ENCODE assay signal across 1 cellular context in genomic region chr2:39150102-39150562, GRCh38.
TF ChIP-seq lines count a peak whose summit lies in the region.

No MANE protein-coding gene starts in this region.

TF ChIP-seq in K562, 482 proteins besides CTCF, POLR2A, EP300 and RAD21 (continued from another document and continues in another):
- TF ChIP-seq ZMIZ1 (IDR thresholded peaks at IDR 0.05; ENCODE audit: low read depth in 2 of 2, low read length in 2 of 2) (0 out of 4 replicates have a peak, but pooled peaks of 1 of the 2 experiments have one; percentile 40), STAT6 (CRISPR knock-in tag; IDR thresholded peaks at IDR 0.05) (no peak), GTF2A2 (tag; IDR thresholded peaks at IDR 0.05) (peak; percentile 93), VEZF1 (CRISPR knock-in tag; IDR thresholded peaks at IDR 0.05) (peak; percentile 45), SP2 (IDR thresholded peaks at IDR 0.05; ENCODE audit: extremely low read depth, low read depth, low read length, poor library complexity, severe bottlenecking) (no peak), MGA (IDR thresholded peaks at IDR 0.05) (peak; percentile 73), NFIX (CRISPR knock-in tag; IDR thresholded peaks at IDR 0.05; ENCODE audit: low read depth) (peak; percentile 15; the same call in 1 of the 2 replicates), ZNF444 (CRISPR knock-in tag; IDR thresholded peaks at IDR 0.05) (peak; percentile 85), ZFP91 (CRISPR knock-in tag; IDR thresholded peaks at IDR 0.05) (no peak), CBX3 (IDR thresholded peaks at IDR 0.05; ENCODE audit: borderline replicate concordance in 1 of 2, low read length in 2 of 2) (0 out of 3 replicates have a peak, but pooled peaks of 1 of the 2 experiments have one; percentile 31), ZNF239 (CRISPR knock-in tag; IDR thresholded peaks at IDR 0.05) (peak; percentile 91), PYGO2 (tag; IDR thresholded peaks at IDR 0.05) (peak; percentile 93), IFI16 (CRISPR knock-in tag; IDR thresholded peaks at IDR 0.05) (peak; percentile 92), MED1 (CRISPR knock-in tag; IDR thresholded peaks at IDR 0.05; ENCODE audit: borderline replicate concordance) (no peak), POLR2B (IDR thresholded peaks at IDR 0.05; ENCODE audit: low read depth, partially characterized antibody) (no peak), SNAPC5 (CRISPR knock-in tag; IDR thresholded peaks at IDR 0.05) (no peak), EGR1 (conservative IDR thresholded peaks at IDR 0.05) (no peak), GTF2E2 (tag; IDR thresholded peaks at IDR 0.05) (peak; percentile 88; the same call in 1 of the 2 replicates), ZBTB12 (CRISPR knock-in tag; IDR thresholded peaks at IDR 0.05) (peak; percentile 88), TFAP4 (CRISPR knock-in tag; IDR thresholded peaks at IDR 0.05; ENCODE audit: borderline replicate concordance) (peak; percentile 56; the same call in 1 of the 2 replicates), POLR2AphosphoS2 (IDR thresholded peaks at IDR 0.05; ENCODE audit: low read length) (no peak), KAT8 (IDR thresholded peaks at IDR 0.05; ENCODE audit: low read depth) (peak; percentile 57; the same call in 1 of the 2 replicates), NR3C1 (CRISPR knock-in tag; IDR thresholded peaks at IDR 0.05) (no peak), ZNF764 (CRISPR knock-in tag; IDR thresholded peaks at IDR 0.05; ENCODE audit: low read depth) (no peak; the same call in 1 of the 2 replicates), KDM5B (IDR thresholded peaks at IDR 0.05; ENCODE audit: insufficient replicate concordance, low read depth, low read length) (no peak), ZNF263 (CRISPR knock-in tag; IDR thresholded peaks at IDR 0.05; ENCODE audit: borderline replicate concordance) (no peak), ZNF79 (CRISPR knock-in tag; IDR thresholded peaks at IDR 0.05; ENCODE audit: low read depth) (peak; percentile 91), TCF7L2 (IDR thresholded peaks at IDR 0.05; ENCODE audit: low read depth, low read length) (no peak), SMAD3 (CRISPR knock-in tag; conservative IDR thresholded peaks at IDR 0.05) (peak; percentile 98), MEF2A (IDR thresholded peaks at IDR 0.05; ENCODE audit: control insufficient read depth, low read depth, low read length) (no peak), ZNF212 (CRISPR knock-in tag; IDR thresholded peaks at IDR 0.05) (peak; percentile 69; the same call in 1 of the 2 replicates), ARNT (IDR thresholded peaks at IDR 0.05) (no peak; a peak in 1 of 4 replicates), CC2D1A (IDR thresholded peaks at IDR 0.05) (no peak), ZNF589 (CRISPR knock-in tag; IDR thresholded peaks at IDR 0.05; ENCODE audit: low read depth) (peak; percentile 99), ATF7 (IDR thresholded peaks at IDR 0.05) (0 out of 2 replicates have a peak, but pooled peaks have one; percentile 19), POLR2G (IDR thresholded peaks at IDR 0.05; ENCODE audit: low read depth, low read length) (no peak), NCOA4 (IDR thresholded peaks at IDR 0.05; ENCODE audit: partially characterized antibody) (no peak)
